8 cellular contexts compared by ENCODE assay signal in the genomic region with DNA sequence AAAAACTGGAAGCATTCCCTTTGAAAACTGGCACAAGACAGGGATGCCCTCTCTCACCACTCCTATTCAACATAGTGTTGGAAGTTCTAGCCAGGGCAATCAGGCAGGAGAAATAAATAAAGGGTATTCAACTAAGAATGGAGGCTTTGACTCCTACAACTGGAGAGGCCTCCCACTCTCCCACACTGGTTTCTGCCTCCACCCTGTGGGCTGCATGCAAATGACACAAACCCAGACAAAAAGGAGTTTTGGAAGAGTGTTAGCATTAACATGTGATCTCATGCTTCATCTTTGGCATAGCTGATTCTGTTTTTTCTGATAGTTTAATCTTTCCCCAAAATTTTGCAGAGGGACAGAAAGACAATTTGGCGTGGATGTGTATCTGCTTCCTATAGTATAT.
DNase-seq lines count a peak whose midpoint lies in the region; ATAC-seq and TF ChIP-seq lines count a peak whose summit lies in the region.

No MANE protein-coding gene starts in this region.

- H3K27ac ChIP-seq in OCI-LY1 (ENCODE audit: low read depth, low read length, poor library complexity, severe bottlenecking) (no peak overlapping the region), upper lobe of right lung (no peak overlapping the region)

- H3K79me2 ChIP-seq in OCI-LY1 (ENCODE audit: insufficient read depth, low read length): no peaks in the 10 kb centered on the region

- no peak overlapping the region for H3K4me3 Mint-ChIP-seq in activated T-cell treated with anti-CD3 and anti-CD28 coated beads, Interleukin-2, amount 50 U/mL, for 24 hours

- H2AFZ ChIP-seq in OCI-LY1 (ENCODE audit: low read length): no peak overlapping the region

- no peak overlapping the region for H3K27ac Mint-ChIP-seq in activated T-cell treated with anti-CD3 and anti-CD28 coated beads, Interleukin-2, amount 50 U/mL, for 24 hours

- H3K27me3 ChIP-seq in OCI-LY1 (ENCODE audit: insufficient read depth, low read length): no peaks in the 10 kb centered on the region
- H3K27me3 ChIP-seq in upper lobe of right lung: no peaks in the 10 kb centered on the region

- no peaks in the 10 kb centered on the region for H3K9me3 Mint-ChIP-seq in activated T-cell treated with anti-CD3 and anti-CD28 coated beads, Interleukin-2, amount 50 U/mL, for 24 hours

- no peaks in the 10 kb centered on the region for H3K27me3 Mint-ChIP-seq in activated T-cell treated with anti-CD3 and anti-CD28 coated beads, Interleukin-2, amount 50 U/mL, for 24 hours

- no peaks in the 10 kb centered on the region for H3K4me1 ChIP-seq in OCI-LY1 (ENCODE audit: insufficient read depth, low read length, severe bottlenecking)
- no peaks in the 10 kb centered on the region for H3K4me1 ChIP-seq in upper lobe of right lung

- H3K36me3 ChIP-seq in OCI-LY1 (ENCODE audit: insufficient read depth, low read length): no peaks in the 10 kb centered on the region
- H3K36me3 ChIP-seq in upper lobe of right lung: no peaks in the 10 kb centered on the region

- no peaks in the 10 kb centered on the region for H4K20me1 ChIP-seq in OCI-LY1 (ENCODE audit: insufficient read depth, low read length)

- H3K36me3 Mint-ChIP-seq in activated T-cell treated with anti-CD3 and anti-CD28 coated beads, Interleukin-2, amount 50 U/mL, for 24 hours (ENCODE audit: low read depth): no peaks in the 10 kb centered on the region

- H3K9me2 ChIP-seq in OCI-LY1 (ENCODE audit: low read depth, low read length): no peaks in the 10 kb centered on the region

- no peak overlapping the region for H3K4me3 ChIP-seq in OCI-LY1 (ENCODE audit: low read depth, low read length, poor library complexity, severe bottlenecking)
- no peak overlapping the region for H3K4me3 ChIP-seq in foreskin fibroblast (ENCODE audit: low read depth in 1 of 2, low read length in 2 of 2)
- H3K4me3 ChIP-seq in upper lobe of right lung: no peak overlapping the region

- H3F3A ChIP-seq in OCI-LY1 (ENCODE audit: insufficient read depth, low read length): no peaks in the 10 kb centered on the region

- DNase-seq in Right ventricle myocardium superior: no peak
- DNase-seq in Right ventricle myocardium inferior (ENCODE audit: missing footprints): no peak
- DNase-seq in foreskin fibroblast: peak in 1 of 2 donors; percentile 65
- DNase-seq in upper lobe of right lung: no peak
- DNase-seq in activated T-cell treated with anti-CD3 and anti-CD28 coated beads, Interleukin-2, amount 50 U/mL, for 24 hours: no peak
- no peak for DNase-seq in NCI-H1436 (lab: John Stamatoyannopoulos, UW)

- TF ChIP-seq CTCF in OCI-LY1 (IDR thresholded peaks at IDR 0.05; ENCODE audit: low read length) (peak; percentile 11; the same call in 1 of the 2 replicates), foreskin fibroblast (IDR thresholded peaks at IDR 0.05; ENCODE audit: low read depth, low read length) (peak; percentile 79), upper lobe of right lung (IDR thresholded peaks at IDR 0.05) (no peak)

- no peaks in the 10 kb centered on the region for H3K9me3 ChIP-seq in OCI-LY1 (ENCODE audit: low read length)
- H3K9me3 ChIP-seq in upper lobe of right lung: no peaks in the 10 kb centered on the region

- H3K9ac ChIP-seq in OCI-LY1 (ENCODE audit: low read length): no peak overlapping the region

- no peak overlapping the region for H3K4me2 ChIP-seq in OCI-LY1 (ENCODE audit: low read length)

- intact Hi-C loops in Right ventricle myocardium superior (cut with DNase I) (loop anchor here (5.0 kb wide), 1 partner anchor 524 kb away; no protein-coding TSS in a partner anchor), Right ventricle myocardium inferior (cut with DNase I) (loop anchor here (2.0 to 10.0 kb wide), 2 partner anchors 342 to 526 kb away; no protein-coding TSS in a partner anchor), upper lobe of right lung (cut with DNase I) (no loop called here)

- H3K4me1 Mint-ChIP-seq in activated T-cell treated with anti-CD3 and anti-CD28 coated beads, Interleukin-2, amount 50 U/mL, for 24 hours (ENCODE audit: low read depth): no peaks in the 10 kb centered on the region

- peak; percentile 63 for ATAC-seq in Right ventricle myocardium superior (ENCODE audit: poor library complexity)
- ATAC-seq in Right ventricle myocardium inferior: no peak
- ATAC-seq in upper lobe of right lung: peak; percentile 43
- no peak for ATAC-seq in HG03521 (IDR thresholded peaks at IDR 0.05; ENCODE audit: unreplicated experiment)

Comparison
In these comparisons a context has a peak if more than half of its experiments do, and no peak if none do; other contexts are left out.
1. ATAC-seq: peak in Right ventricle myocardium superior (single experiment) and upper lobe of right lung (single experiment); none in Right ventricle myocardium inferior (single experiment) and HG03521 (single experiment).